22 cellular contexts compared by ENCODE assay signal in genomic region chr5:77784735-77785134, GRCh38.
"Had no signal": no experiment of that assay in that cellular context is flagged by ENCODE, and none has a peak within 500 bp of the region (broad histone marks: within the 10 kb centered on the region; RNA-seq: fewer than 3 reads in every experiment).

No MANE protein-coding gene starts in this region.

- DNase-seq: KBM-7; NCI-H1048; NCI-H1105; NCI-H1417; NCI-H1436 treated with DMSO at 0.1 percent for 48 hours; NCI-H1694; NCI-H187 treated with DMSO at 0.1 percent for 48 hours; NCI-H2029 treated with DMSO at 0.1 percent for 48 hours; NCI-H2227 treated with DMSO at 0.1 percent for 48 hours; NCI-H446; NCI-H510A; NCI-H524 treated with DMSO at 0.1 percent for 48 hours; NCI-H69; NCI-H774; NK-92 treated with Interleukin-12 subunit alpha and Interleukin-12 subunit beta, amount 100 ng/mL, for 24 hours; PC-3; SHP77; SK-N-SH; SW 1271 had no signal

- H3K9me3 ChIP-seq: SK-N-SH had no signal

- ATAC-seq: Panc1, PC-3 had no signal

- H3K27ac ChIP-seq: HL-60, RWPE1 had no signal

- H3K9ac ChIP-seq: SK-N-SH had no signal
